Comparison of ENCODE assay signal across 24 cellular contexts in genomic region chr13:109727251-109727650, GRCh38. TPM values are rescaled to one million over a fixed set of nuclear protein-coding genes. Genes with fewer than 3 reads are reported as not detected.
DNase-seq lines count a peak whose midpoint lies in the region; ATAC-seq, FAIRE-seq and TF ChIP-seq lines count a peak whose summit lies in the region.
"Had no signal": no experiment of that assay in that cellular context is flagged by ENCODE, and none has a peak within 500 bp of the region (broad histone marks: within the 10 kb centered on the region; RNA-seq: fewer than 3 reads in every experiment).

No MANE protein-coding gene starts in this region.

- H3K4me1 ChIP-seq in liver (ENCODE audit: control insufficient read depth in 4 of 4, insufficient read depth in 4 of 4, low read length in 3 of 4) = peaks cover 6 to 54% (median 48%) of the 10 kb centered on the region in 4 donors
- H3K4me1 ChIP-seq in HepG2 (ENCODE audit: insufficient read depth, low read length) = no peaks in the 10 kb centered on the region
- H3K4me1 ChIP-seq in neural progenitor cell = peaks cover 20% of the 10 kb centered on the region
- H3K4me1 ChIP-seq in vagina = no peaks in the 10 kb centered on the region
- peaks cover 0 to 9% (median 0%) of the 10 kb centered on the region in 6 donors for H3K4me1 ChIP-seq in spleen
- H3K4me1 ChIP-seq: Caco-2, HAP-1 had no signal

- H3K27me3 Mint-ChIP-seq in glutamatergic neuron (ENCODE audit: unreplicated experiment) = peaks cover 5% of the 10 kb centered on the region
- peaks cover 5% of the 10 kb centered on the region for H3K27me3 Mint-ChIP-seq in neural progenitor cell (ENCODE audit: insufficient read depth, low read depth)

- H3K36me3 ChIP-seq in liver (ENCODE audit: control insufficient read depth in 4 of 4, insufficient read depth in 3 of 4, low read depth in 1 of 4, low read length in 3 of 4) (no peaks in the 10 kb centered on the region), HepG2 (replicated peaks in 1 of 2; ENCODE audit: control insufficient read depth in 1 of 2, insufficient read depth in 2 of 2, low read length in 2 of 2) (no peaks in the 10 kb centered on the region), neural progenitor cell (no peaks in the 10 kb centered on the region), vagina (no peaks in the 10 kb centered on the region), spleen (no peaks in the 10 kb centered on the region)
- H3K36me3 ChIP-seq: HAP-1 had no signal

- H3K27me3 ChIP-seq in liver (ENCODE audit: control insufficient read depth in 4 of 4, insufficient read depth in 4 of 4, low read length in 3 of 4) (no peaks in the 10 kb centered on the region), HepG2 (ENCODE audit: control insufficient read depth in 1 of 2, insufficient read depth in 2 of 2, low read length in 2 of 2) (peaks cover 0 to 23% of the 10 kb centered on the region in 2 experiments; a peak in 2 of 5 replicates), neural progenitor cell (no peaks in the 10 kb centered on the region), vagina (no peaks in the 10 kb centered on the region), spleen (replicated peaks in 1 of 7) (peaks cover 0 to 46% (median 7%) of the 10 kb centered on the region in 7 donors)
- H3K27me3 ChIP-seq: BLaER1 had no signal

- no TSS peak for BruUV-seq in HepG2 (replicated peaks; lab: Mats Ljungman, UMichigan)

- ATAC-seq in HepG2 = no peak
- ATAC-seq: CD8-positive, alpha-beta T cell; GM12878 had no signal

- TF ChIP-seq RAD21 in liver (IDR thresholded peaks at IDR 0.05) = peak; percentile 35 to 67
- TF ChIP-seq RAD21 in HepG2 (CRISPR knock-in tag; IDR thresholded peaks at IDR 0.05) = no peak

- TF ChIP-seq POLR2A in HepG2 (IDR thresholded peaks at IDR 0.05; ENCODE audit: insufficient read depth in 1 of 2, low read depth in 2 of 2, low read length in 2 of 2) (no peak), vagina (IDR thresholded peaks at IDR 0.05) (no peak), spleen (IDR thresholded peaks at IDR 0.05) (no peak), H54 (IDR thresholded peaks at IDR 0.05; ENCODE audit: low read depth, low read length) (no peak)

- H3K4me2 ChIP-seq in HepG2 (ENCODE audit: low read depth, low read length) (no peak overlapping the region), neural progenitor cell (no peak overlapping the region)

- no peak overlapping the region for H2AFZ ChIP-seq in HepG2 (ENCODE audit: low read length)
- no peak overlapping the region for H2AFZ ChIP-seq in neural progenitor cell (replicated peaks)
- H2AFZ ChIP-seq: GM23248 had no signal

- no peaks in the 10 kb centered on the region for H4K20me1 ChIP-seq in HepG2 (ENCODE audit: insufficient read depth, low read length)
- H4K20me1 ChIP-seq in neural progenitor cell (ENCODE audit: low read depth) = no peaks in the 10 kb centered on the region
- H4K20me1 ChIP-seq: BLaER1 had no signal

- H3K4me3 Mint-ChIP-seq in glutamatergic neuron (ENCODE audit: unreplicated experiment) = no peak overlapping the region
- H3K4me3 Mint-ChIP-seq in neural progenitor cell = peak overlapping the region; percentile 42
- H3K4me3 Mint-ChIP-seq: B cell; CD4-positive, CD25-positive, alpha-beta regulatory T cell; CD8-positive, alpha-beta T cell; HFFc6 had no signal

- FAIRE-seq in HepG2 (lab: Jason Lieb, UNC) = no peak
- FAIRE-seq in H54 (lab: Jason Lieb, UNC) = no peak
- FAIRE-seq: A204.1, GM12878, GM19239 had no signal

- TF ChIP-seq EP300 in HepG2 (IDR thresholded peaks at IDR 0.05; ENCODE audit: low read depth in 2 of 2, low read length in 2 of 2) = no peak
- no peak for TF ChIP-seq EP300 in HepG2 (CRISPR knock-in tag; IDR thresholded peaks at IDR 0.05; ENCODE audit: borderline replicate concordance)

- H3K9me3 Mint-ChIP-seq in glutamatergic neuron (ENCODE audit: unreplicated experiment) = peaks cover 9% of the 10 kb centered on the region
- peaks cover 17% of the 10 kb centered on the region for H3K9me3 Mint-ChIP-seq in neural progenitor cell
- H3K9me3 Mint-ChIP-seq: CD8-positive, alpha-beta T cell had no signal

- H3K9me3 ChIP-seq in liver (ENCODE audit: control insufficient read depth in 4 of 4, low read length in 3 of 4) = no peaks in the 10 kb centered on the region
- H3K9me3 ChIP-seq in HepG2 (ENCODE audit: low read length) = no peaks in the 10 kb centered on the region
- no peaks in the 10 kb centered on the region for H3K9me3 ChIP-seq in neural progenitor cell (ENCODE audit: low read depth)
- no peaks in the 10 kb centered on the region for H3K9me3 ChIP-seq in vagina
- peaks cover 0 to 2% (median 0%) of the 10 kb centered on the region in 8 donors for H3K9me3 ChIP-seq in spleen
- H3K9me3 ChIP-seq: Caco-2, HAP-1 had no signal

- no peak overlapping the region for H3K9ac ChIP-seq in liver (ENCODE audit: low read depth in 1 of 2, low read length in 2 of 2)
- H3K9ac ChIP-seq in HepG2 (ENCODE audit: insufficient read depth, low read depth, low read length) = no peak overlapping the region
- H3K9ac ChIP-seq in neural progenitor cell = no peak overlapping the region
- H3K9ac ChIP-seq: BLaER1, GM23248 had no signal

- POLR2A ChIA-PET in HepG2 (lab: Yijun Ruan, JAX) = no interaction called here

- H3K27ac ChIP-seq in liver (ENCODE audit: low read depth in 1 of 2, low read length in 2 of 2) (peak overlapping the region; percentile 56 to 79), HepG2 (ENCODE audit: extremely low read length, insufficient read depth, low read length) (no peak overlapping the region), neural progenitor cell (no peak overlapping the region), vagina (no peak overlapping the region), spleen (no peak overlapping the region)
- H3K27ac ChIP-seq: 22Rv1, BLaER1, C4-2B, GM23248 had no signal

- intact Hi-C loops in HepG2 (cut with micrococcal nuclease; ENCODE audit: unreplicated experiment) (no loop called here), vagina (cut with DNase I) (no loop called here), spleen (cut with DNase I; ENCODE audit: low total_unique reads) (no loop called here)

- DNase-seq in HepG2 (ENCODE audit: low spot score) = no peak
- no peak for DNase-seq in glutamatergic neuron
- DNase-seq in neural progenitor cell (ENCODE audit: low spot score) = no peak
- peak; percentile 40 to 49 for DNase-seq in vagina (ENCODE audit: extremely low spot score in 2 of 2)
- no peak for DNase-seq in spleen
- no peak for DNase-seq in H54 (ENCODE audit: insufficient read length, low spot score)
- no peak for DNase-seq in NCI-H226
- DNase-seq: Caco-2; CD4-positive, CD25-positive, alpha-beta regulatory T cell; CD8-positive, alpha-beta T cell; DMS153; EL; GDM1; GM23248; HFFc6 had no signal

- CTCF ChIA-PET in HepG2 (lab: Yijun Ruan, JAX; ENCODE audit: low intra/inter-chr PET ratio, low total read pairs) = no interaction called here

- H3F3A ChIP-seq in neural progenitor cell (ENCODE audit: low read depth) = peaks cover 23% of the 10 kb centered on the region

- H3K36me3 Mint-ChIP-seq in glutamatergic neuron (ENCODE audit: unreplicated experiment) (peaks cover 5% of the 10 kb centered on the region), neural progenitor cell (peaks cover 2% of the 10 kb centered on the region)
- H3K36me3 Mint-ChIP-seq: CD4-positive, CD25-positive, alpha-beta regulatory T cell; CD8-positive, alpha-beta T cell had no signal

- WGBS in liver = 63% methylated on average over 5 of the region's 5 CpGs
- 8% methylated on average over 5 of the region's 5 CpGs for WGBS in HepG2 (ENCODE audit: low lambda C conversion rate)
- WGBS in spleen, 5 donors = 81 to 96% (median 93%) methylated on average over 5 of the region's 5 CpGs

- H3K4me3 ChIP-seq in liver (ENCODE audit: low read depth in 1 of 3, low read length in 3 of 3) (no peak overlapping the region), HepG2 (replicated peaks in 1 of 3; ENCODE audit: insufficient read depth in 1 of 3, low read depth in 2 of 3, low read length in 3 of 3) (no peak overlapping the region), neural progenitor cell (no peak overlapping the region), vagina (no peak overlapping the region), spleen (no peak overlapping the region)
- H3K4me3 ChIP-seq: BLaER1, GM12878, GM23248, HAP-1 had no signal

- TF ChIP-seq CTCF in liver (IDR thresholded peaks at IDR 0.05; ENCODE audit: low read depth, low read length, missing input control) = no peak
- TF ChIP-seq CTCF in HepG2 (CRISPR knock-in tag; IDR thresholded peaks at IDR 0.05) = no peak
- no peak for TF ChIP-seq CTCF in glutamatergic neuron (IDR thresholded peaks at IDR 0.05; ENCODE audit: partially characterized antibody, unreplicated experiment)
- no peak for TF ChIP-seq CTCF in neural progenitor cell (IDR thresholded peaks at IDR 0.05)
- no peak for TF ChIP-seq CTCF in vagina (IDR thresholded peaks at IDR 0.05)
- no peak for TF ChIP-seq CTCF in spleen (IDR thresholded peaks at IDR 0.05 in 8 of 11, conservative IDR thresholded peaks at IDR 0.05 in 3 of 11)

- H3K27ac Mint-ChIP-seq in glutamatergic neuron (ENCODE audit: unreplicated experiment) (peak overlapping the region; percentile 62), neural progenitor cell (peak overlapping the region; percentile 1)
- H3K27ac Mint-ChIP-seq: B cell; CD4-positive, CD25-positive, alpha-beta regulatory T cell; CD8-positive, alpha-beta T cell; HFFc6 had no signal

- H3K4me1 Mint-ChIP-seq in glutamatergic neuron (ENCODE audit: low read depth, unreplicated experiment) = peaks cover 63% of the 10 kb centered on the region
- H3K4me1 Mint-ChIP-seq in neural progenitor cell = peaks cover 23% of the 10 kb centered on the region
- H3K4me1 Mint-ChIP-seq: B cell had no signal

- H3K79me2 ChIP-seq in HepG2 (ENCODE audit: insufficient read depth, low read length) (no peaks in the 10 kb centered on the region), neural progenitor cell (ENCODE audit: low read depth) (no peaks in the 10 kb centered on the region)

- in situ Hi-C loops in HepG2 (cut with HindIII; ENCODE audit: extremely low pct_ligation_motif_present, low pct_unique_long_range_greater_than_20kb) = no loop called here

RNA-seq across cellular contexts. Expression of gene IRS2, which starts 59.1 kb away (rescaled TPM):
- total RNA-seq in liver = 1 to 10 TPM; 6.3 to 9.1 TPM
- polyA plus RNA-seq in liver = 1 to 10 TPM; 4.0 to 7.1 TPM
- 0.02 TPM in 1 of 2 replicates, not detected in the other for total RNA-seq in HepG2 (2016; rRNA removed; fragmentation: Illumina TruSeq; extraction: Trizol)
- total RNA-seq in HepG2 (2016; cell fraction: cytosol; rRNA removed; fragmentation: Illumina TruSeq; extraction: Trizol; ENCODE audit: low read depth) = not detected in 2 replicates
- 0.02 TPM in 1 of 2 replicates, not detected in the other for total RNA-seq in HepG2 (2016; cell fraction: insoluble cytoplasmic fraction; rRNA removed; fragmentation: Illumina TruSeq; extraction: Trizol)
- total RNA-seq in HepG2 (2016; cell fraction: membrane; rRNA removed; fragmentation: Illumina TruSeq; extraction: Trizol) = not detected in 2 replicates
- 0.03 TPM in 2 replicates for total RNA-seq in HepG2 (2016; cell fraction: nucleus; rRNA removed; fragmentation: Illumina TruSeq; extraction: Trizol)
- polyA plus RNA-seq in HepG2 (2011; rRNA removed) = 0.04 and 0.05 TPM in 2 replicates
- 0.01 and 0.03 TPM in 2 replicates for polyA plus RNA-seq in HepG2 (2011; cell fraction: cytosol; rRNA removed)
- polyA plus RNA-seq in HepG2 (2011; cell fraction: nucleus; rRNA removed) = 0.07 and 0.14 TPM in 2 replicates
- polyA plus RNA-seq in HepG2 (2012) = 0.08 and 0.09 TPM in 2 replicates
- not detected in 2 replicates for polyA plus RNA-seq in HepG2 (2016; cell fraction: cytosol; fragmentation: Illumina TruSeq; extraction: Trizol; ENCODE audit: low read depth)
- polyA plus RNA-seq in HepG2 (2016; cell fraction: insoluble cytoplasmic fraction; fragmentation: Illumina TruSeq; extraction: Trizol; ENCODE audit: low read depth) = not detected in 2 replicates
- not detected in 2 replicates for polyA plus RNA-seq in HepG2 (2016; cell fraction: membrane; fragmentation: Illumina TruSeq; extraction: Trizol; ENCODE audit: low read depth)
- polyA plus RNA-seq in HepG2 (2016; cell fraction: nucleus; fragmentation: Illumina TruSeq; extraction: Trizol; ENCODE audit: insufficient read depth, low read depth) = not detected in 2 replicates
- 0.06 and 6.1 TPM in 2 replicates for polyA minus RNA-seq in HepG2 (2011; rRNA and poly(A)+ RNA removed; ENCODE audit: low replicate concordance)
- polyA minus RNA-seq in HepG2 (2011; cell fraction: cytosol; rRNA and poly(A)+ RNA removed) = 0.10 TPM in 1 of 2 replicates, not detected in the other
- polyA minus RNA-seq in HepG2 (2011; cell fraction: nucleus; rRNA and poly(A)+ RNA removed) = 0.12 and 0.13 TPM in 2 replicates
- 27.0 TPM for total RNA-seq in glutamatergic neuron (ENCODE audit: unreplicated experiment)
- 4.2 and 7.2 TPM in 2 replicates for total RNA-seq in neural progenitor cell (ENCODE audit: low replicate concordance)
- total RNA-seq in vagina = 25.0 TPM
- total RNA-seq in spleen = 10 to 100 TPM in 6 of 7 donors, 1 to 10 TPM in 1; 8.2 to 31.3 (median 17.5) TPM
- polyA plus RNA-seq in spleen = 1 to 10 TPM; 1.4 to 2.5 (median 2.0) TPM

Comparison
In these comparisons a context has a peak if more than half of its experiments do, and no peak if none do; other contexts are left out.
1. H3K27ac ChIP-seq: peak in liver (2 of 2); none in HepG2 (single experiment), neural progenitor cell (single experiment), vagina (single experiment) and spleen (0 of 8).
2. DNase-seq: peak in vagina (2 of 2); none in HepG2 (single experiment), glutamatergic neuron (single experiment), neural progenitor cell (single experiment), spleen (single experiment), H54 (single experiment) and NCI-H226 (single experiment).